ENCODE assay signal across 9 cellular contexts in the genomic region with DNA sequence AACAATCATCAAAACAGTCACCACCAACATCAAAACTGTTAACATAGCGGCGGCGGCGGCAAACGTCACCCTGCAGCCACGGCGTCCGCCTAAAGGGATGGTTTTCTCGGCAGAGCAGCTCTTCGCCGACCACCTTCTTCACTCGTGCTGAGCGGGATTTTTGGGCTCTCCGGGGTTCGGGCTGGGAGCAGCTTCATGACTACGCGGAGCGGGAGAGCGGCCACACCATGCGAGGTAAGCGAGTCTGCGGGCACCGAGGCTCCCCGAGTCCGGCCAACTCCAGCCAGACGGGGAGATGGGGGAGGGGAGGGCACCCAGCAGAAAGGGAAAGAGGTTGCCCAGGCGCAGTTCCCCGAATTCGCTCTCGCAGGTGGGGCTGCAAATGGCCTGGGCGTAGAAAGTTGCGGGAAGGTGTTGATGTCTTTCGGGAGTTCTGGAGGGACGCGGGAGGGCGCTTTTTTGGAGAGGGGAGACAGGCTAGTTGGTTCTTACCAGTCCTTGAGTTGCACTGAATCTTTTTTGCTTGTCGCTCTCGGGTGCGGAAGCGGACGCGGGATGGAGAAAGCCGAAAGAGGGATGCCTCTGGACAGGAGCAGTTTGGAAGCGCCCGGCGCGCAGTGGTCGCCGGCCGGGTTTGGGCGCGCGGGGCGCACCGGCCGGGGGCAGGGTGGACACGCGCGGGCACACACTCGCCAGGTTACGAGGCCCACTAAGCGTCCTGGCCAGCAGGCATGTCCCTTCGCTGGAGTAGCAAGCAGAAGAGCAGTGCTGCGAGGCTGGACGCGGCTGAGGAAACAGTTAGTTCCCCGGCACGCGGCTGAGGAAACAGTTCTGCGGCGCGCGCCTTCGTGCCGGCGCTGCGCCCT. TPM values are rescaled to one million over a fixed set of nuclear protein-coding genes. Genes with fewer than 3 reads are reported as not detected.
DNase-seq lines count a peak whose midpoint lies in the region; ATAC-seq and TF ChIP-seq lines count a peak whose summit lies in the region.
"Had no signal": no experiment of that assay in that cellular context is flagged by ENCODE, and none has a peak within 500 bp of the region (broad histone marks: within the 10 kb centered on the region; RNA-seq: fewer than 3 reads in every experiment).

No MANE protein-coding gene starts in this region.

- peaks cover 31% of the 10 kb centered on the region for H3K4me1 Mint-ChIP-seq in activated naive CD4-positive, alpha-beta T cell treated with anti-CD3 and anti-CD28 coated beads, Interleukin-2, amount 10 ng/mL, durations not matched to agents 7 days and 5 days

- H3K27ac Mint-ChIP-seq in activated naive CD4-positive, alpha-beta T cell treated with anti-CD3 and anti-CD28 coated beads, Interleukin-2, amount 10 ng/mL, durations not matched to agents 7 days and 5 days, result no peak overlapping the region

- no peaks in the 10 kb centered on the region for H3K9me3 Mint-ChIP-seq in activated naive CD4-positive, alpha-beta T cell treated with anti-CD3 and anti-CD28 coated beads, Interleukin-2, amount 10 ng/mL, durations not matched to agents 7 days and 5 days

- H3K4me3 ChIP-seq in colonic mucosa (peak overlapping the region; percentile 44), lower leg skin (ENCODE audit: low read depth, poor library complexity, severe bottlenecking) (peak overlapping the region; percentile 22), subcutaneous abdominal adipose tissue (ENCODE audit: low read depth in 1 of 5, low read length in 5 of 5) (peak overlapping the region; percentile 71 to 96 (median 81))

- WGBS in lower leg skin, 2 donors, result 2% methylated on average over 73 to 77 of the region's 77 CpGs

- intact Hi-C loops in colonic mucosa (cut with DNase I) (no loop called here), lower leg skin (cut with DNase I; ENCODE audit: low total_unique reads) (no loop called here)

- no peak overlapping the region for H3K9ac ChIP-seq in colonic mucosa (ENCODE audit: low read depth in 2 of 2, low read length in 2 of 2)
- H3K9ac ChIP-seq in subcutaneous abdominal adipose tissue (ENCODE audit: low read length in 5 of 5), result peak overlapping the region in 1 of 5 donors; percentile 64

- H3K36me3 Mint-ChIP-seq in activated naive CD4-positive, alpha-beta T cell treated with anti-CD3 and anti-CD28 coated beads, Interleukin-2, amount 10 ng/mL, durations not matched to agents 7 days and 5 days, result peaks cover 9% of the 10 kb centered on the region

- H3K36me3 ChIP-seq in colonic mucosa, result no peaks in the 10 kb centered on the region
- no peaks in the 10 kb centered on the region for H3K36me3 ChIP-seq in subcutaneous abdominal adipose tissue (ENCODE audit: control insufficient read depth in 5 of 5, insufficient read depth in 5 of 5, low read length in 5 of 5)

- peak; percentile 30 for DNase-seq in activated naive CD4-positive, alpha-beta T cell treated with anti-CD3 and anti-CD28 coated beads, Interleukin-2, amount 10 ng/mL, durations not matched to agents 7 days and 5 days
- DNase-seq in activated naive CD4-positive, alpha-beta T cell (lab: John Stamatoyannopoulos, UW), result no peak
- DNase-seq in NCI-H1105 treated with DMSO at 0.1 percent for 48 hours (lab: John Stamatoyannopoulos, UW), result peak; percentile 33
- DNase-seq in colonic mucosa, result no peak
- DNase-seq in lower leg skin (ENCODE audit: low spot score in 2 of 2), result peak in 1 of 2 donors; percentile 84
- DNase-seq in activated effector memory CD4-positive, alpha-beta T cell treated with Interleukin-2 at 50 U/mL for 16 hours, result no peak

- H3K27ac ChIP-seq in colonic mucosa (no peak overlapping the region), subcutaneous abdominal adipose tissue (ENCODE audit: low read depth, low read length) (peak overlapping the region; percentile 17)

- no peak for ATAC-seq in HG03108 (IDR thresholded peaks at IDR 0.05; ENCODE audit: unreplicated experiment)

- no peaks in the 10 kb centered on the region for H3K9me3 ChIP-seq in colonic mucosa
- no peaks in the 10 kb centered on the region for H3K9me3 ChIP-seq in subcutaneous abdominal adipose tissue (ENCODE audit: control insufficient read depth in 5 of 5, low read length in 5 of 5)

- peaks cover 55% of the 10 kb centered on the region for H3K27me3 Mint-ChIP-seq in activated naive CD4-positive, alpha-beta T cell treated with anti-CD3 and anti-CD28 coated beads, Interleukin-2, amount 10 ng/mL, durations not matched to agents 7 days and 5 days

- TF ChIP-seq CTCF in colonic mucosa (IDR thresholded peaks at IDR 0.05), result no peak
- no peak for TF ChIP-seq CTCF in lower leg skin (IDR thresholded peaks at IDR 0.05)

- TF ChIP-seq POLR2A in lower leg skin (IDR thresholded peaks at IDR 0.05), result no peak

- CTCF ChIA-PET in activated naive CD4-positive, alpha-beta T cell treated with anti-CD3 and anti-CD28 coated beads, Interleukin-2, amount 10 ng/mL, durations not matched to agents 7 days and 5 days (lab: Charles Lee), result no interaction called here

- H3K4me1 ChIP-seq in colonic mucosa, result no peaks in the 10 kb centered on the region
- H3K4me1 ChIP-seq in subcutaneous abdominal adipose tissue (ENCODE audit: control insufficient read depth in 5 of 5, insufficient read depth in 5 of 5, low read length in 5 of 5), result peaks cover 0 to 43% (median 38%) of the 10 kb centered on the region in 5 donors

- peaks cover 43% of the 10 kb centered on the region for H3K27me3 ChIP-seq in colonic mucosa
- peaks cover 21 to 34% (median 24%) of the 10 kb centered on the region in 5 donors for H3K27me3 ChIP-seq in subcutaneous abdominal adipose tissue (ENCODE audit: control insufficient read depth in 5 of 5, insufficient read depth in 4 of 5, low read length in 5 of 5)

- peak overlapping the region; percentile 90 for H3K4me3 Mint-ChIP-seq in activated naive CD4-positive, alpha-beta T cell treated with anti-CD3 and anti-CD28 coated beads, Interleukin-2, amount 10 ng/mL, durations not matched to agents 7 days and 5 days

RNA-seq across cellular contexts. Expression of gene RORB, which starts 0.8 kb away (rescaled TPM):
- total RNA-seq in colonic mucosa (under 1 TPM; 0.13 to 0.15 TPM), lower leg skin (under 1 TPM; 0.04 to 0.19 (median 0.14) TPM)
- total RNA-seq: dermis microvascular lymphatic vessel endothelial cell had no signal

Comparison
In these comparisons a context has a peak if more than half of its experiments do, and no peak if none do; other contexts are left out.
1. DNase-seq: peak in activated naive CD4-positive, alpha-beta T cell treated with anti-CD3 and anti-CD28 coated beads, Interleukin-2, amount 10 ng/mL, durations not matched to agents 7 days and 5 days (single experiment) and NCI-H1105 treated with DMSO at 0.1 percent for 48 hours (single experiment); none in activated naive CD4-positive, alpha-beta T cell (0 of 4), colonic mucosa (single experiment) and activated effector memory CD4-positive, alpha-beta T cell treated with Interleukin-2 at 50 U/mL for 16 hours (single experiment).
2. H3K4me3 ChIP-seq: peak in every context shown above with its lines; median percentile 81 in subcutaneous abdominal adipose tissue; 44 in colonic mucosa; 22 in lower leg skin.